8 cellular contexts compared by ENCODE assay signal in the genomic region with DNA sequence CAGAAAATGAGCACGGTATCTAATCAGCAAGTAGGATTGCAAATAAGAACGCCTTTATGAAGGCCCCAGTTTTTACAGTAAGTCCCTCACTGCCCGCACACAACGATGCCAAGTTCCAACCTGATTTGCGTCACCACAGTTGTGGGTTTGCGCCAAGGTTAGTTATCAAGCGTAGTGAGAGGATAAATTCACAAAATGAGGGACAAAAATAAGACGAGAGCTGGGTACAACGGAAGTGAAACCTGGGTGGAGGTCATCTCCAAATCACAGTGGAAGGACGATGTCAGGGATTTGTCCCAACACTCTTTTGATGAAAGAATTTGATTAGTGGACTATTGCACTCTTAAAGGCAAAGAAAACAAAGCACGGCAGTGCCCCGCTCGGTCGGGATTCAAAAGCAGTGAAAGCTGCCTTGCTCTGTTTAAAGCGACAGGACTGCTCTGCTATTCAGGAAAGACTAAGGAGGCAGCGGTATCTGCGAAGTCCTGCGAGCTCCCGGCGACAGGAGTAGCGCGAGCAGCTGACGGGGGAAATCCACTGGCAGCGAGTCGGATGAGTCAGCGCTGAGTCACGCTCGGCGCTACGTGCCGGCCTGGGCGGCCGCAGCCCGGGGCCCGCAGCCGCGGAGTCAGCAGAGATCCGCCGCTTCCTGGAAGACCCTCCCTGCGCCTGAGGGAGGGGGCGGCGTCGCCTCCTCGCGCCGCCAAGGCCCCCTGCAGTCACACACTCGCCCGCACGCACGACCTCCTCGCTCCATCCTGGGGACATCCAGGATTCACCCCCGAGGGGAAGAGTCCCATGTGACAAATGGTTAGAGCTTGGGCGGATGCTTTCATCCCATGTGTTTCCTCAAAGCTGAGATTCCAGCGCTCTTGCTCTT.
A peak's percentile ranks its signal among the peaks of the same experiment; 100 is the strongest.
DNase-seq lines count a peak whose midpoint lies in the region; ATAC-seq lines count a peak whose summit lies in the region.

No MANE protein-coding gene starts in this region.

- peaks cover 4% of the 10 kb centered on the region for H3K36me3 Mint-ChIP-seq in activated CD4-positive, alpha-beta T cell treated with anti-CD3 and anti-CD28 coated beads, Interleukin-2, amount 10 ng/mL, durations not matched to agents 7 days and 5 days (ENCODE audit: low read depth)

- ATAC-seq in GM19025 (IDR thresholded peaks at IDR 0.05; ENCODE audit: low read depth, unreplicated experiment) (peak; percentile 95), HG03280 (IDR thresholded peaks at IDR 0.05; ENCODE audit: unreplicated experiment) (peak; percentile 92), left lobe of liver (peak; percentile 94)

- CTCF ChIA-PET in activated CD4-positive, alpha-beta T cell treated with anti-CD3 and anti-CD28 coated beads, Interleukin-2, amount 10 ng/mL, durations not matched to agents 7 days and 5 days (lab: Charles Lee), result interaction anchor here (0.5 to 2.4 kb wide), 10 partner anchors 9 to 835 kb away, joined by 3 to 12 read pairs (median 4); no protein-coding TSS in a partner anchor

- peaks cover 26% of the 10 kb centered on the region for H3K4me1 Mint-ChIP-seq in activated CD4-positive, alpha-beta T cell treated with anti-CD3 and anti-CD28 coated beads, Interleukin-2, amount 10 ng/mL, durations not matched to agents 7 days and 5 days

- H3K9me3 Mint-ChIP-seq in activated CD4-positive, alpha-beta T cell treated with anti-CD3 and anti-CD28 coated beads, Interleukin-2, amount 10 ng/mL, durations not matched to agents 7 days and 5 days, result peaks cover 11% of the 10 kb centered on the region

- H3K27ac Mint-ChIP-seq in activated CD4-positive, alpha-beta T cell treated with anti-CD3 and anti-CD28 coated beads, Interleukin-2, amount 10 ng/mL, durations not matched to agents 7 days and 5 days, result peak overlapping the region; percentile 85

- peaks cover 21% of the 10 kb centered on the region for H3K27me3 Mint-ChIP-seq in activated CD4-positive, alpha-beta T cell treated with anti-CD3 and anti-CD28 coated beads, Interleukin-2, amount 10 ng/mL, durations not matched to agents 7 days and 5 days

- POLR2A ChIA-PET in activated CD4-positive, alpha-beta T cell treated with anti-CD3 and anti-CD28 coated beads, Interleukin-2, amount 10 ng/mL, durations not matched to agents 7 days and 5 days (lab: Charles Lee), result interaction anchor here (1.4 to 1.6 kb wide), 3 partner anchors 11 to 103 kb away, joined by 3 to 13 read pairs (median 6); a partner anchor contains a TSS

- DNase-seq in AG20443 (ENCODE audit: low spot score), result peak; percentile 97
- peak; percentile 94 for DNase-seq in NCI-H460 (ENCODE audit: extremely low read depth, low read depth)
- DNase-seq in activated CD4-positive, alpha-beta T cell treated with anti-CD3 and anti-CD28 coated beads, Interleukin-2, amount 10 ng/mL, durations not matched to agents 7 days and 5 days, result peak; percentile 75
- DNase-seq in cortex of kidney (lab: John Stamatoyannopoulos, UW), result peak; percentile 85
- DNase-seq in left lobe of liver (ENCODE audit: low spot score), result peak; percentile 90
- DNase-seq in stimulated activated CD4-positive, alpha-beta T cell treated with anti-CD3 and anti-CD28 coated beads, Interleukin-2, amount 100 ng/mL, for 24 hours, result peak; percentile 90 to 95

- H3K4me3 Mint-ChIP-seq in activated CD4-positive, alpha-beta T cell treated with anti-CD3 and anti-CD28 coated beads, Interleukin-2, amount 10 ng/mL, durations not matched to agents 7 days and 5 days, result peak overlapping the region; percentile 74

Comparison
In these comparisons a context has a peak if more than half of its experiments do, and no peak if none do; other contexts are left out.
1. Peak in every context shown above with its lines: DNase-seq and ATAC-seq.